ENCODE assay signal across 11 cellular contexts in the genomic region with DNA sequence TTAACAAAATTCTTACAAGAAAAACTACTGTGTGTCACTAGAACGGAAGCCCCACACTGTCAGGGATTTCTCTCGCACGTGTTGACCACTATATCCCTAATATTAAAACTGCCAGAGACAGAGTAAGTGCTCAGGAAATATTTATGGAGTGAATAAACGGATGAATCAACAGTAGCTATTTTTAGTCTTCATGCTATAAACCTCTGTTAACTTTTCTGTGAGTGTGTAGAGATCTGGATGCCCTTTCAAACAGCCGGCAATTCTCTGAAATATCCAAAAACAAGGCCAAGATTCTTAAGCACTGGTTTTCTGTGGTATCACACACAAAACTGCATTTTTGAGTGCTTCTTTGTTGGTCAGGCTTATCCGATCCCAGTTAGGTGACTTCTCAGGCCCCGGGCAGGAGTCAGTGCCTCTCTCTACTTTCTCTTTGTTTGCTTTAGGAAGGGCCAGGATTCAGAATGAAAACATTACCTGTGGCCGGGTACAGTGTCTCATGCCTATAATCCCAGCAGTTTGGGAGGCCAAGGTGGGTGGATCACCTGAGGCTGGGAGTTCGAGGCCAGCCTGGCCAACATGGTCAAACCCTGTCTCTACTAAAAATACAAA. TPM values are rescaled to one million over a fixed set of nuclear protein-coding genes. Genes with fewer than 3 reads are reported as not detected.
A peak's percentile ranks its signal among the peaks of the same experiment; 100 is the strongest.
DNase-seq lines count a peak whose midpoint lies in the region; ATAC-seq and TF ChIP-seq lines count a peak whose summit lies in the region.
"Had no signal": no experiment of that assay in that cellular context is flagged by ENCODE, and none has a peak within 500 bp of the region (broad histone marks: within the 10 kb centered on the region; RNA-seq: fewer than 3 reads in every experiment).

No MANE protein-coding gene starts in this region.

- H4K20me1 ChIP-seq in SK-N-SH (ENCODE audit: insufficient read depth): no peaks in the 10 kb centered on the region

- DNase-seq in Caco-2 (no peak), SK-N-SH (no peak), fibroblast of mammary gland (ENCODE audit: low read depth) (peak; percentile 89), psoas muscle (no peak), hypothalamus (lab: John Stamatoyannopoulos, UW) (no peak)
- no peak for DNase-seq in activated CD4-positive, alpha-beta T cell treated with anti-CD3 and anti-CD28 coated beads for 36 hours
- DNase-seq: glutamatergic neuron, GOT3, NCI-H1105 treated with DMSO at 0.1 percent for 48 hours had no signal

- H3K4me1 ChIP-seq in Caco-2: peaks cover 38% of the 10 kb centered on the region
- H3K4me1 ChIP-seq in SK-N-SH (ENCODE audit: control insufficient read depth in 1 of 2, insufficient read depth in 2 of 2, low read depth in 1 of 2, low read length in 1 of 2): peaks cover 8 to 22% of the 10 kb centered on the region in 2 experiments; a peak in 3 of 4 replicates
- peaks cover 22% of the 10 kb centered on the region for H3K4me1 ChIP-seq in psoas muscle

- H2AFZ ChIP-seq in SK-N-SH (ENCODE audit: low read depth): 0 out of 2 replicates have a peak overlapping the region, but pooled peaks have one; percentile 19

- no peak overlapping the region for H3K4me3 Mint-ChIP-seq in Caco-2 (ENCODE audit: unreplicated experiment)
- no peak overlapping the region for H3K4me3 Mint-ChIP-seq in activated CD4-positive, alpha-beta T cell treated with anti-CD3 and anti-CD28 coated beads for 36 hours

- peak overlapping the region; percentile 66; the same call in 1 of the 2 replicates for H3K9ac ChIP-seq in SK-N-SH

- POLR2A ChIA-PET in Caco-2 (lab: Charles Lee): no interaction called here
- POLR2A ChIA-PET in SK-N-SH (lab: Yijun Ruan, JAX): no interaction called here
- POLR2A ChIA-PET in activated CD4-positive, alpha-beta T cell treated with anti-CD3 and anti-CD28 coated beads for 36 hours (lab: Charles Lee): no interaction called here

- TF ChIP-seq CTCF in Caco-2 (IDR thresholded peaks at IDR 0.05; ENCODE audit: insufficient read depth in 1 of 2, low read depth in 1 of 2, low read length in 1 of 2, severe bottlenecking in 1 of 2, unreplicated experiment in 1 of 2): no peak
- no peak for TF ChIP-seq CTCF in SK-N-SH (IDR thresholded peaks at IDR 0.05)
- TF ChIP-seq CTCF in fibroblast of mammary gland (conservative IDR thresholded peaks at IDR 0.05; ENCODE audit: control insufficient read depth, insufficient read depth, low read depth, low read length): no peak
- TF ChIP-seq CTCF in psoas muscle (IDR thresholded peaks at IDR 0.05): no peak

- TF ChIP-seq RAD21 in SK-N-SH (IDR thresholded peaks at IDR 0.05; ENCODE audit: low read length): no peak

- H3K36me3 Mint-ChIP-seq in Caco-2 (ENCODE audit: insufficient read depth, unreplicated experiment): peaks cover 37% of the 10 kb centered on the region
- no peaks in the 10 kb centered on the region for H3K36me3 Mint-ChIP-seq in activated CD4-positive, alpha-beta T cell treated with anti-CD3 and anti-CD28 coated beads for 36 hours (ENCODE audit: low read depth)

- peaks cover 54% of the 10 kb centered on the region for H3K79me2 ChIP-seq in SK-N-SH (ENCODE audit: insufficient read depth)

- CTCF ChIA-PET in Caco-2 (lab: Charles Lee): interaction anchor here (0.6 kb wide), 1 partner anchor 46 kb away, joined by 3 read pairs; no protein-coding TSS in a partner anchor
- CTCF ChIA-PET in SK-N-SH (lab: Yijun Ruan, JAX): interaction anchor here (0.6 kb wide), 1 partner anchor 47 kb away, joined by 3 read pairs; no protein-coding TSS in a partner anchor
- CTCF ChIA-PET in activated CD4-positive, alpha-beta T cell treated with anti-CD3 and anti-CD28 coated beads for 36 hours (lab: Charles Lee): interaction anchor here (0.6 kb wide), 1 partner anchor 378 kb away, joined by 3 read pairs; no protein-coding TSS in a partner anchor

- ATAC-seq in psoas muscle: peak; percentile 38 to 69 (median 53)
- no peak for ATAC-seq in activated CD4-positive, alpha-beta T cell treated with anti-CD3 and anti-CD28 coated beads for 36 hours
- ATAC-seq in GM18520 (IDR thresholded peaks at IDR 0.05; ENCODE audit: unreplicated experiment): no peak
- no peak for ATAC-seq in GM21576 (IDR thresholded peaks at IDR 0.05; ENCODE audit: unreplicated experiment)

- H3K9me2 ChIP-seq in SK-N-SH: no peaks in the 10 kb centered on the region

- intact Hi-C loops in Caco-2 (cut with micrococcal nuclease; ENCODE audit: unreplicated experiment): no loop called here
- intact Hi-C loops in psoas muscle (cut with DNase I): no loop called here
- intact Hi-C loops in activated CD4-positive, alpha-beta T cell treated with anti-CD3 and anti-CD28 coated beads for 36 hours (cut with DNase I, micrococcal nuclease): no loop called here

- H3K27me3 Mint-ChIP-seq in Caco-2 (ENCODE audit: insufficient read depth, unreplicated experiment): no peaks in the 10 kb centered on the region
- H3K27me3 Mint-ChIP-seq in activated CD4-positive, alpha-beta T cell treated with anti-CD3 and anti-CD28 coated beads for 36 hours: no peaks in the 10 kb centered on the region

- peaks cover 49% of the 10 kb centered on the region for H3K4me1 Mint-ChIP-seq in Caco-2 (ENCODE audit: low read depth, unreplicated experiment)
- H3K4me1 Mint-ChIP-seq in activated CD4-positive, alpha-beta T cell treated with anti-CD3 and anti-CD28 coated beads for 36 hours: peaks cover 4% of the 10 kb centered on the region

- BruUV-seq in Caco-2 (replicated peaks; lab: Mats Ljungman, UMichigan): no TSS peak

- no peaks in the 10 kb centered on the region for H3K9me3 ChIP-seq in Caco-2
- no peaks in the 10 kb centered on the region for H3K9me3 ChIP-seq in SK-N-SH
- no peaks in the 10 kb centered on the region for H3K9me3 ChIP-seq in psoas muscle

- peaks cover 43% of the 10 kb centered on the region for H3F3A ChIP-seq in SK-N-SH (replicated peaks; ENCODE audit: insufficient read depth)

- H3K27ac ChIP-seq in SK-N-SH (ENCODE audit: low read depth in 2 of 2, low read length in 1 of 2) (peak overlapping the region; percentile 47 to 96; a peak in 3 of 4 replicates), psoas muscle (peak overlapping the region; percentile 47)

- peak overlapping the region; percentile 70 for H3K4me2 ChIP-seq in SK-N-SH

- H3K27ac Mint-ChIP-seq in Caco-2 (ENCODE audit: unreplicated experiment): peak overlapping the region; percentile 39
- no peak overlapping the region for H3K27ac Mint-ChIP-seq in activated CD4-positive, alpha-beta T cell treated with anti-CD3 and anti-CD28 coated beads for 36 hours

- 25% methylated on average over 9 of the region's 9 CpGs for WGBS in SK-N-SH (ENCODE audit: low lambda C conversion rate)
- WGBS in psoas muscle, 3 donors: 26 to 45% (median 40%) methylated on average over 9 of the region's 9 CpGs

- H3K4me3 ChIP-seq in Caco-2 (ENCODE audit: low read depth, low read length): no peak overlapping the region
- H3K4me3 ChIP-seq in SK-N-SH (ENCODE audit: low read depth in 2 of 2, low read length in 1 of 2): peak overlapping the region in 1 of 2 experiments; percentile 43; a peak in 2 of 4 replicates
- H3K4me3 ChIP-seq in fibroblast of mammary gland (ENCODE audit: control insufficient read depth, low read depth, low read length): peak overlapping the region; percentile 6
- no peak overlapping the region for H3K4me3 ChIP-seq in psoas muscle

- H3K36me3 ChIP-seq in Caco-2 (ENCODE audit: control insufficient read depth, insufficient read depth, low read length) (no peaks in the 10 kb centered on the region), SK-N-SH (replicated peaks in 1 of 2; ENCODE audit: control insufficient read depth in 1 of 2, insufficient read depth in 2 of 2, low read length in 1 of 2) (no peaks in the 10 kb centered on the region), psoas muscle (ENCODE audit: insufficient read depth in 1 of 2, low read depth in 1 of 2) (no peaks in the 10 kb centered on the region)

- no peaks in the 10 kb centered on the region for H3K9me3 Mint-ChIP-seq in Caco-2 (ENCODE audit: unreplicated experiment)
- no peaks in the 10 kb centered on the region for H3K9me3 Mint-ChIP-seq in activated CD4-positive, alpha-beta T cell treated with anti-CD3 and anti-CD28 coated beads for 36 hours (ENCODE audit: low read depth)

- peak in 1 of 2 experiments; percentile 80; a peak in 1 of 4 replicates for TF ChIP-seq EP300 in SK-N-SH (IDR thresholded peaks at IDR 0.05; ENCODE audit: borderline replicate concordance in 1 of 2, low read depth in 1 of 2, low read length in 1 of 2)

- no peaks in the 10 kb centered on the region for H3K27me3 ChIP-seq in Caco-2 (replicated peaks; ENCODE audit: control insufficient read depth, insufficient read depth, low read length)
- no peaks in the 10 kb centered on the region for H3K27me3 ChIP-seq in SK-N-SH (ENCODE audit: insufficient read depth)
- no peaks in the 10 kb centered on the region for H3K27me3 ChIP-seq in psoas muscle (ENCODE audit: insufficient read depth in 3 of 3, low read length in 2 of 3)

TF ChIP-seq in SK-N-SH, 30 proteins besides CTCF, POLR2A, EP300 and RAD21 (continues in another document):
- TF ChIP-seq NFIC (IDR thresholded peaks at IDR 0.05; ENCODE audit: borderline replicate concordance) (peak; percentile 65), PBX3 (IDR thresholded peaks at IDR 0.05) (peak; percentile 74), FOSL2 (IDR thresholded peaks at IDR 0.05; ENCODE audit: borderline replicate concordance, low read depth) (peak; percentile 87; the same call in 1 of the 2 replicates), SMC3 (IDR thresholded peaks at IDR 0.05; ENCODE audit: low read depth, low read length) (no peak), JUND (IDR thresholded peaks at IDR 0.05) (peak; percentile 87)

RNA-seq across cellular contexts. Expression of gene ATP9A, which starts 15.7 kb away (rescaled TPM):
- total RNA-seq in Caco-2 (2022) (102 and 104 TPM in 2 replicates), psoas muscle (10 to 100 TPM; 17.2 to 42.3 (median 26.7) TPM)
- polyA plus RNA-seq in SK-N-SH (2012; rRNA removed) (11.0 and 12.7 TPM in 2 replicates), psoas muscle (10 to 100 TPM in 1 of 3 donors, 1 to 10 TPM in 2; 1.8 to 16.2 (median 3.2) TPM)
- 8.1 and 11.0 TPM in 2 replicates for polyA plus RNA-seq in SK-N-SH (2012; cell fraction: cytosol; rRNA removed)
- polyA plus RNA-seq in SK-N-SH (2012; cell fraction: nucleus; rRNA removed): 8.0 and 10.3 TPM in 2 replicates
- total RNA-seq in activated CD4-positive, alpha-beta T cell treated with anti-CD3 and anti-CD28 coated beads for 36 hours: 1 to 10 TPM; 2.2 to 2.7 TPM

RNA-seq across cellular contexts. Expression of gene SALL4, which starts 49.9 kb away (rescaled TPM):
- total RNA-seq in Caco-2 (2022) (75.8 and 84.5 TPM in 2 replicates), psoas muscle (not detected)
- polyA plus RNA-seq in SK-N-SH (2012; rRNA removed) (0.82 and 1.2 TPM in 2 replicates), psoas muscle (not detected)
- polyA plus RNA-seq in SK-N-SH (2012; cell fraction: cytosol; rRNA removed): 0.39 and 0.72 TPM in 2 replicates
- 8.7 and 8.9 TPM in 2 replicates for polyA plus RNA-seq in SK-N-SH (2012; cell fraction: nucleus; rRNA removed)
- under 1 TPM in 1 of 2 experiments, not detected in 1; 0.11 TPM for total RNA-seq in activated CD4-positive, alpha-beta T cell treated with anti-CD3 and anti-CD28 coated beads for 36 hours

Comparison
In these comparisons a context has a peak if more than half of its experiments do, and no peak if none do; other contexts are left out.
1. ATAC-seq: peak in psoas muscle (4 of 4); none in activated CD4-positive, alpha-beta T cell treated with anti-CD3 and anti-CD28 coated beads for 36 hours (single experiment), GM18520 (single experiment) and GM21576 (single experiment).
2. RNA of gene ATP9A, which starts 15.7 kb away (total RNA-seq): 102 to 104 TPM in Caco-2 and 17.2 to 42.3 TPM in psoas muscle; 2.2 to 2.7 TPM in activated CD4-positive, alpha-beta T cell treated with anti-CD3 and anti-CD28 coated beads for 36 hours; every median in the first group is over 4 times any median in the second.
3. RNA of gene SALL4, which starts 49.9 kb away (total RNA-seq): 75.8 to 84.5 TPM in Caco-2; 0.11 TPM in activated CD4-positive, alpha-beta T cell treated with anti-CD3 and anti-CD28 coated beads for 36 hours and not detected in psoas muscle; every median in the first group is over 10 times any median in the second.